Comparison of ENCODE assay signal across 10 cellular contexts in genomic region chr2:37802899-37803379, GRCh38.
DNase-seq lines count a peak whose midpoint lies in the region; ATAC-seq and TF ChIP-seq lines count a peak whose summit lies in the region.
"Had no signal": no experiment of that assay in that cellular context is flagged by ENCODE, and none has a peak within 500 bp of the region (broad histone marks: within the 10 kb centered on the region; RNA-seq: fewer than 3 reads in every experiment).

No MANE protein-coding gene starts in this region.

- H3K4me3 Mint-ChIP-seq in neural progenitor cell: no peak overlapping the region
- H3K4me3 Mint-ChIP-seq: activated naive CD4-positive, alpha-beta T cell treated with anti-CD3 and anti-CD28 coated beads for 36 hours; CD8-positive, alpha-beta memory T cell had no signal

- no peak overlapping the region for H3K27ac Mint-ChIP-seq in neural progenitor cell
- H3K27ac Mint-ChIP-seq: activated naive CD4-positive, alpha-beta T cell treated with anti-CD3 and anti-CD28 coated beads for 36 hours had no signal

- ATAC-seq in Right ventricle myocardium inferior: no peak

- no peaks in the 10 kb centered on the region for H3K36me3 Mint-ChIP-seq in neural progenitor cell

- no peaks in the 10 kb centered on the region for H3F3A ChIP-seq in neural progenitor cell (ENCODE audit: low read depth)

- no peaks in the 10 kb centered on the region for H3K4me1 Mint-ChIP-seq in neural progenitor cell
- H3K4me1 Mint-ChIP-seq: CD8-positive, alpha-beta memory T cell had no signal

- no peaks in the 10 kb centered on the region for H3K27me3 Mint-ChIP-seq in neural progenitor cell (ENCODE audit: insufficient read depth, low read depth)

- CTCF ChIA-PET in AG04450 (lab: Charles Lee): interaction anchor here (2.0 kb wide), 1 partner anchor 74 kb away, joined by 7 read pairs; no protein-coding TSS in a partner anchor

- POLR2A ChIA-PET in AG04450 (lab: Yijun Ruan, JAX): interaction anchor here (0.7 to 1.7 kb wide), 7 partner anchors 16 to 488 kb away, joined by 3 to 8 read pairs (median 4); no protein-coding TSS in a partner anchor

- no peak for TF ChIP-seq CTCF in AG04450 (IDR thresholded peaks at IDR 0.05; ENCODE audit: low read depth, low read length)
- no peak for TF ChIP-seq CTCF in neural progenitor cell (IDR thresholded peaks at IDR 0.05)

- H3K4me3 ChIP-seq in AG04450 (ENCODE audit: low read depth, low read length): no peak overlapping the region
- no peak overlapping the region for H3K4me3 ChIP-seq in neural progenitor cell

- H3K9me3 Mint-ChIP-seq in neural progenitor cell: peaks cover 2% of the 10 kb centered on the region

- no peaks in the 10 kb centered on the region for H3K36me3 ChIP-seq in neural progenitor cell

- H3K9ac ChIP-seq in neural progenitor cell: no peak overlapping the region

- H2AFZ ChIP-seq in neural progenitor cell (replicated peaks): no peak overlapping the region

- H3K4me1 ChIP-seq in neural progenitor cell: no peaks in the 10 kb centered on the region

- intact Hi-C loops in Right ventricle myocardium inferior (cut with DNase I): no loop called here

- H3K27ac ChIP-seq in AG04450 (ENCODE audit: low read depth, low read length) (peak overlapping the region; percentile 96), neural progenitor cell (no peak overlapping the region)

- no peaks in the 10 kb centered on the region for H3K9me3 ChIP-seq in AG04450 (ENCODE audit: control insufficient read depth, insufficient read depth, low read length)
- H3K9me3 ChIP-seq in neural progenitor cell (ENCODE audit: low read depth): no peaks in the 10 kb centered on the region

- H3K27me3 ChIP-seq in AG04450 (ENCODE audit: control insufficient read depth, insufficient read depth, low read length): no peaks in the 10 kb centered on the region
- no peaks in the 10 kb centered on the region for H3K27me3 ChIP-seq in neural progenitor cell

- DNase-seq in AG04450 (ENCODE audit: low read depth, low spot score) (peak; percentile 94), HPDE6-E6E7 (ENCODE audit: extremely low spot score) (peak; percentile 74), amniotic epithelial cell (ENCODE audit: low read depth) (peak; percentile 99), kidney glomerular epithelial cell (lab: John Stamatoyannopoulos, UW) (peak; percentile 92), Right ventricle myocardium inferior (ENCODE audit: missing footprints) (no peak), middle frontal gyrus (ENCODE audit: extremely low spot score, low spot score) (no peak), neural progenitor cell (ENCODE audit: low spot score) (no peak), NCI-H1694 treated with DMSO at 0.1 percent for 48 hours (lab: John Stamatoyannopoulos, UW) (no peak)
- DNase-seq: activated naive CD4-positive, alpha-beta T cell treated with anti-CD3 and anti-CD28 coated beads for 36 hours; CD8-positive, alpha-beta memory T cell had no signal

- no peaks in the 10 kb centered on the region for H3K79me2 ChIP-seq in neural progenitor cell (ENCODE audit: low read depth)

- H3K4me2 ChIP-seq in neural progenitor cell: no peak overlapping the region

- H4K20me1 ChIP-seq in neural progenitor cell (ENCODE audit: low read depth): no peaks in the 10 kb centered on the region

Comparison
In these comparisons a context has a peak if more than half of its experiments do, and no peak if none do; other contexts are left out.
1. DNase-seq: peak in AG04450 (single experiment), HPDE6-E6E7 (single experiment), amniotic epithelial cell (single experiment) and kidney glomerular epithelial cell (single experiment); none in Right ventricle myocardium inferior (single experiment), middle frontal gyrus (single experiment), neural progenitor cell (single experiment) and NCI-H1694 treated with DMSO at 0.1 percent for 48 hours (single experiment).